In genomic region chr3:160226740-160227048, GRCh38 we compare ENCODE assay signal across 9 cellular contexts. TPM values are rescaled to one million over a fixed set of nuclear protein-coding genes. Genes with fewer than 3 reads are reported as not detected.
DNase-seq lines count a peak whose midpoint lies in the region; ATAC-seq and TF ChIP-seq lines count a peak whose summit lies in the region.
"Had no signal": no experiment of that assay in that cellular context is flagged by ENCODE, and none has a peak within 500 bp of the region (broad histone marks: within the 10 kb centered on the region; RNA-seq: fewer than 3 reads in every experiment).

No MANE protein-coding gene starts in this region.

- H4K8ac ChIP-seq in neuronal stem cell (ENCODE audit: low read depth, low read length), result no peak overlapping the region

- intact Hi-C loops in CD14-positive monocyte (cut with micrococcal nuclease), result loop anchor here in 1 of 2 donors (10.0 kb wide), 1 partner anchor 188 kb away; no protein-coding TSS in a partner anchor

- H2BK12ac ChIP-seq in neuronal stem cell (ENCODE audit: low read length), result peak overlapping the region; percentile 35

- DNase-seq in CD14-positive monocyte (ENCODE audit: low spot score) (no peak), neuronal stem cell (ENCODE audit: low spot score) (no peak), SIG-M5 (lab: John Stamatoyannopoulos, UW) (no peak)
- DNase-seq in stimulated activated CD4-positive, alpha-beta T cell treated with anti-CD3 and anti-CD28 coated beads, Interleukin-12 subunit alpha, Interleukin-12 subunit beta, amount 100 ng/mL, for 4 hours, result no peak
- no peak for DNase-seq in activated effector memory CD4-positive, alpha-beta T cell treated with anti-CD3 and anti-CD28 coated beads, Interleukin-2, amount 50 U/mL, for 16 hours
- DNase-seq: activated naive CD4-positive, alpha-beta T cell treated with anti-CD3 and anti-CD28 coated beads, Interleukin-2, amount 50 U/mL, for 16 hours had no signal

- peak overlapping the region; percentile 27 for H3K9ac ChIP-seq in endocrine pancreas (ENCODE audit: control insufficient read depth, insufficient read depth, low read length)
- H3K9ac ChIP-seq in neuronal stem cell (ENCODE audit: low read depth, low read length, poor library complexity), result peak overlapping the region; percentile 61

- WGBS in neuronal stem cell (ENCODE audit: extremely low coverage in 2 of 2, insufficient read length in 2 of 2, insufficient replicate concordance in 1 of 2), 2 donors, result no CpG with 5 or more reads among the region's 12 CpGs

- peaks cover 25% of the 10 kb centered on the region for H3K4me1 Mint-ChIP-seq in CD14-positive monocyte
- H3K4me1 Mint-ChIP-seq in IgD-negative memory B cell, result peaks cover 4 to 12% (median 8%) of the 10 kb centered on the region in 3 donors

- H3K4ac ChIP-seq in neuronal stem cell (ENCODE audit: low read length), result no peak overlapping the region

- H3K4me3 ChIP-seq in endocrine pancreas (ENCODE audit: control insufficient read depth, insufficient read depth, low read length) (peak overlapping the region; percentile 14), neuronal stem cell (ENCODE audit: low read length in 2 of 2) (peak overlapping the region; percentile 48 to 60)

- ATAC-seq in HG03045 (IDR thresholded peaks at IDR 0.05; ENCODE audit: unreplicated experiment), result no peak

- no peak overlapping the region for H2BK5ac ChIP-seq in neuronal stem cell (ENCODE audit: low read length)

- H2BK15ac ChIP-seq in neuronal stem cell (ENCODE audit: low read length), result no peak overlapping the region

- peak overlapping the region; percentile 94 for H3K4me2 ChIP-seq in neuronal stem cell (ENCODE audit: insufficient read depth, low read length, poor library complexity, severe bottlenecking)

- H3K18ac ChIP-seq in neuronal stem cell (ENCODE audit: low read length), result peak overlapping the region; percentile 79

- no peak overlapping the region for H2AK5ac ChIP-seq in neuronal stem cell (ENCODE audit: low read depth, low read length)

- H3K14ac ChIP-seq in neuronal stem cell (ENCODE audit: low read length), result no peak overlapping the region

- H3K23ac ChIP-seq in neuronal stem cell (ENCODE audit: low read depth, low read length, poor library complexity), result peak overlapping the region; percentile 25

- H3K4me3 Mint-ChIP-seq in CD14-positive monocyte (peak overlapping the region; percentile 84 to 96), IgD-negative memory B cell (peak overlapping the region; percentile 72 to 92 (median 85))

- H3K9me3 ChIP-seq in endocrine pancreas (ENCODE audit: control insufficient read depth, low read length) (no peaks in the 10 kb centered on the region), neuronal stem cell (replicated peaks in 1 of 2; ENCODE audit: control insufficient read depth in 2 of 2, insufficient read depth in 1 of 2, low read depth in 1 of 2, low read length in 2 of 2) (no peaks in the 10 kb centered on the region)

- H3K27me3 Mint-ChIP-seq in CD14-positive monocyte (ENCODE audit: low read depth in 3 of 3), result peaks cover 31 to 46% (median 36%) of the 10 kb centered on the region in 3 donors
- peaks cover 37% of the 10 kb centered on the region for H3K27me3 Mint-ChIP-seq in IgD-negative memory B cell

- no peak overlapping the region for H2BK120ac ChIP-seq in neuronal stem cell (ENCODE audit: low read depth, low read length)

- no peak overlapping the region for H4K91ac ChIP-seq in neuronal stem cell (ENCODE audit: low read depth, low read length, poor library complexity)

- H3K36me3 Mint-ChIP-seq in CD14-positive monocyte (peaks cover 9 to 12% of the 10 kb centered on the region in 2 donors), IgD-negative memory B cell (no peaks in the 10 kb centered on the region)

- H3K27ac Mint-ChIP-seq in CD14-positive monocyte, result no peak overlapping the region
- H3K27ac Mint-ChIP-seq in IgD-negative memory B cell, result peak overlapping the region in 1 of 3 donors; percentile 68

- H3K4me1 ChIP-seq in endocrine pancreas (ENCODE audit: control insufficient read depth, insufficient read depth, low read length) (no peaks in the 10 kb centered on the region), neuronal stem cell (ENCODE audit: control insufficient read depth in 2 of 2, insufficient read depth in 1 of 2, low read depth in 1 of 2, low read length in 2 of 2) (peaks cover 0 to 5% of the 10 kb centered on the region in 2 donors)

- H3K27ac ChIP-seq in neuronal stem cell (replicated peaks; ENCODE audit: low read length), result no peak overlapping the region

- peak overlapping the region; percentile 99 for H2AFZ ChIP-seq in neuronal stem cell (ENCODE audit: low read length)

- H3K27me3 ChIP-seq in endocrine pancreas (ENCODE audit: control insufficient read depth, insufficient read depth, low read length), result peaks cover 2% of the 10 kb centered on the region
- peaks cover 15 to 79% (median 39%) of the 10 kb centered on the region in 3 experiments for H3K27me3 ChIP-seq in neuronal stem cell (ENCODE audit: control insufficient read depth in 3 of 3, insufficient read depth in 3 of 3, low read depth in 1 of 3, low read length in 3 of 3)

- H3K79me1 ChIP-seq in neuronal stem cell (ENCODE audit: low read depth, low read length), result no peaks in the 10 kb centered on the region

- no peak for TF ChIP-seq CTCF in CD14-positive monocyte (IDR thresholded peaks at IDR 0.05)

- H3K9me3 Mint-ChIP-seq in CD14-positive monocyte (peaks cover 0 to 15% (median 12%) of the 10 kb centered on the region in 7 donors), IgD-negative memory B cell (peaks cover 0 to 2% (median 0%) of the 10 kb centered on the region in 3 donors)

- H3K36me3 ChIP-seq in endocrine pancreas (ENCODE audit: control insufficient read depth, insufficient read depth, low read length), result no peaks in the 10 kb centered on the region
- H3K36me3 ChIP-seq in neuronal stem cell (replicated peaks in 1 of 2; ENCODE audit: control insufficient read depth in 2 of 2, insufficient read depth in 2 of 2, low read length in 2 of 2), result no peaks in the 10 kb centered on the region

RNA-seq across cellular contexts. Expression of gene C3orf80, which starts 1.5 kb away (rescaled TPM):
- not detected for polyA plus RNA-seq in CD14-positive monocyte
- not detected for polyA plus RNA-seq in IgD-negative memory B cell
- 0.01 TPM for polyA plus RNA-seq in neuronal stem cell (2013, experiment 1 of 2)
- not detected for polyA plus RNA-seq in neuronal stem cell (2013, experiment 2 of 2)
